Comparison of ENCODE assay signal across 19 cellular contexts in genomic region chr2:99166218-99166617, GRCh38. TPM values are rescaled to one million over a fixed set of nuclear protein-coding genes. Genes with fewer than 3 reads are reported as not detected.
A peak's percentile ranks its signal among the peaks of the same experiment; 100 is the strongest.
DNase-seq lines count a peak whose midpoint lies in the region; ATAC-seq and TF ChIP-seq lines count a peak whose summit lies in the region.
"Had no signal": no experiment of that assay in that cellular context is flagged by ENCODE, and none has a peak within 500 bp of the region (broad histone marks: within the 10 kb centered on the region; RNA-seq: fewer than 3 reads in every experiment).

No MANE protein-coding gene starts in this region.

- no peaks in the 10 kb centered on the region for H3K27me3 Mint-ChIP-seq in activated CD8-positive, alpha-beta T cell treated with anti-CD3 and anti-CD28 coated beads for 36 hours
- H3K27me3 Mint-ChIP-seq in activated CD8-positive, alpha-beta T cell treated with anti-CD3 and anti-CD28 coated beads, Interleukin-2, amount 10 ng/mL, durations not matched to agents 7 days and 5 days (ENCODE audit: low read depth), result no peaks in the 10 kb centered on the region
- no peaks in the 10 kb centered on the region for H3K27me3 Mint-ChIP-seq in CD8-positive, alpha-beta memory T cell
- H3K27me3 Mint-ChIP-seq in natural killer cell treated with Interleukin-12 subunit alpha and Interleukin-12 subunit beta and Interleukin-15 and Interleukin-18, amount 100 ng/mL, for 72 hours, result no peaks in the 10 kb centered on the region

- H3K9me3 Mint-ChIP-seq in activated CD8-positive, alpha-beta T cell treated with anti-CD3 and anti-CD28 coated beads for 36 hours, result no peaks in the 10 kb centered on the region
- no peaks in the 10 kb centered on the region for H3K9me3 Mint-ChIP-seq in activated CD8-positive, alpha-beta T cell treated with anti-CD3 and anti-CD28 coated beads, Interleukin-2, amount 10 ng/mL, durations not matched to agents 7 days and 5 days (ENCODE audit: insufficient read depth)
- no peaks in the 10 kb centered on the region for H3K9me3 Mint-ChIP-seq in CD8-positive, alpha-beta memory T cell
- H3K9me3 Mint-ChIP-seq in natural killer cell treated with Interleukin-12 subunit alpha and Interleukin-12 subunit beta and Interleukin-15 and Interleukin-18, amount 100 ng/mL, for 72 hours, result no peaks in the 10 kb centered on the region
- no peaks in the 10 kb centered on the region for H3K9me3 Mint-ChIP-seq in stimulated activated effector memory CD8-positive, alpha-beta T cell treated with anti-CD3 and anti-CD28 coated beads, Interleukin-12 subunit alpha, Interleukin-12 subunit beta, amount 100 ng/mL, for 72 hours
- H3K9me3 Mint-ChIP-seq: CD14-positive monocyte had no signal

- ATAC-seq in activated CD8-positive, alpha-beta T cell treated with anti-CD3 and anti-CD28 coated beads for 36 hours, result no peak
- no peak for ATAC-seq in activated CD8-positive, alpha-beta T cell treated with anti-CD3 and anti-CD28 coated beads, Interleukin-2, amount 10 ng/mL, durations not matched to agents 7 days and 5 days
- ATAC-seq in left lobe of liver, result peak; percentile 74
- ATAC-seq in natural killer cell treated with Interleukin-12 subunit alpha and Interleukin-12 subunit beta and Interleukin-15 and Interleukin-18, amount 100 ng/mL, for 72 hours, result no peak
- ATAC-seq in stimulated activated effector memory CD8-positive, alpha-beta T cell treated with anti-CD3 and anti-CD28 coated beads, Interleukin-12 subunit alpha, Interleukin-12 subunit beta, amount 100 ng/mL, for 72 hours, result no peak
- ATAC-seq in HG03159 (IDR thresholded peaks at IDR 0.05; ENCODE audit: unreplicated experiment), result no peak
- ATAC-seq: Panc1 had no signal

- H3K36me3 ChIP-seq in CD8-positive, alpha-beta memory T cell (ENCODE audit: insufficient read depth, low read length), result peaks cover 13% of the 10 kb centered on the region

- H3K27ac Mint-ChIP-seq in activated CD8-positive, alpha-beta T cell treated with anti-CD3 and anti-CD28 coated beads for 36 hours, result peak overlapping the region; percentile 12
- H3K27ac Mint-ChIP-seq in activated CD8-positive, alpha-beta T cell treated with anti-CD3 and anti-CD28 coated beads, Interleukin-2, amount 10 ng/mL, durations not matched to agents 7 days and 5 days, result no peak overlapping the region
- peak overlapping the region in 6 of 8 donors; percentile 18 to 81 (median 55) for H3K27ac Mint-ChIP-seq in CD8-positive, alpha-beta memory T cell
- H3K27ac Mint-ChIP-seq in natural killer cell treated with Interleukin-12 subunit alpha and Interleukin-12 subunit beta and Interleukin-15 and Interleukin-18, amount 100 ng/mL, for 72 hours, result peak overlapping the region; percentile 8 to 80
- H3K27ac Mint-ChIP-seq in stimulated activated effector memory CD8-positive, alpha-beta T cell treated with anti-CD3 and anti-CD28 coated beads, Interleukin-12 subunit alpha, Interleukin-12 subunit beta, amount 100 ng/mL, for 72 hours, result no peak overlapping the region

- no peaks in the 10 kb centered on the region for H3K4me1 ChIP-seq in CD8-positive, alpha-beta memory T cell (ENCODE audit: insufficient read depth, low read length)

- intact Hi-C loops in activated CD8-positive, alpha-beta T cell treated with anti-CD3 and anti-CD28 coated beads for 36 hours (cut with micrococcal nuclease), result no loop called here

- no peak overlapping the region for H3K27ac ChIP-seq in CD8-positive, alpha-beta memory T cell (ENCODE audit: low read depth, low read length)
- H3K27ac ChIP-seq: 22Rv1 had no signal

- H3K4me3 Mint-ChIP-seq in activated CD8-positive, alpha-beta T cell treated with anti-CD3 and anti-CD28 coated beads for 36 hours, result no peak overlapping the region
- H3K4me3 Mint-ChIP-seq in activated CD8-positive, alpha-beta T cell treated with anti-CD3 and anti-CD28 coated beads, Interleukin-2, amount 10 ng/mL, durations not matched to agents 7 days and 5 days, result no peak overlapping the region
- H3K4me3 Mint-ChIP-seq in CD8-positive, alpha-beta memory T cell, result no peak overlapping the region
- no peak overlapping the region for H3K4me3 Mint-ChIP-seq in natural killer cell treated with Interleukin-12 subunit alpha and Interleukin-12 subunit beta and Interleukin-15 and Interleukin-18, amount 100 ng/mL, for 72 hours
- no peak overlapping the region for H3K4me3 Mint-ChIP-seq in stimulated activated effector memory CD8-positive, alpha-beta T cell treated with anti-CD3 and anti-CD28 coated beads, Interleukin-12 subunit alpha, Interleukin-12 subunit beta, amount 100 ng/mL, for 72 hours
- H3K4me3 Mint-ChIP-seq: CD14-positive monocyte had no signal

- no peak for DNase-seq in activated CD8-positive, alpha-beta T cell treated with anti-CD3 and anti-CD28 coated beads for 36 hours
- DNase-seq in activated CD8-positive, alpha-beta T cell treated with anti-CD3 and anti-CD28 coated beads, Interleukin-2, amount 10 ng/mL, durations not matched to agents 7 days and 5 days, result no peak
- no peak for DNase-seq in CD8-positive, alpha-beta memory T cell
- DNase-seq in left lobe of liver (ENCODE audit: low spot score) (no peak), SHP77 (lab: John Stamatoyannopoulos, UW) (no peak)
- no peak for DNase-seq in natural killer cell treated with Interleukin-12 subunit alpha and Interleukin-12 subunit beta and Interleukin-15 and Interleukin-18, amount 100 ng/mL, for 72 hours (ENCODE audit: low spot score)
- DNase-seq in stimulated activated effector memory CD8-positive, alpha-beta T cell treated with anti-CD3 and anti-CD28 coated beads, Interleukin-12 subunit alpha, Interleukin-12 subunit beta, amount 100 ng/mL, for 72 hours (ENCODE audit: low spot score in 2 of 2), result no peak
- DNase-seq: AML-193, DMS79 treated with DMSO at 0.1 percent for 48 hours, KBM-7, NCI-H1105, NCI-H2081, NCI-H2171 treated with DMSO at 0.1 percent for 48 hours, NCI-H446, NCI-H526 treated with DMSO at 0.1 percent for 48 hours had no signal

- H3K4me3 ChIP-seq in CD8-positive, alpha-beta memory T cell (ENCODE audit: low read length), result no peak overlapping the region

- peaks cover 14% of the 10 kb centered on the region for H3K4me1 Mint-ChIP-seq in activated CD8-positive, alpha-beta T cell treated with anti-CD3 and anti-CD28 coated beads for 36 hours (ENCODE audit: low read depth)
- H3K4me1 Mint-ChIP-seq in activated CD8-positive, alpha-beta T cell treated with anti-CD3 and anti-CD28 coated beads, Interleukin-2, amount 10 ng/mL, durations not matched to agents 7 days and 5 days (ENCODE audit: low read depth), result peaks cover 12% of the 10 kb centered on the region
- peaks cover 3 to 15% (median 15%) of the 10 kb centered on the region in 3 donors for H3K4me1 Mint-ChIP-seq in CD8-positive, alpha-beta memory T cell
- H3K4me1 Mint-ChIP-seq in natural killer cell treated with Interleukin-12 subunit alpha and Interleukin-12 subunit beta and Interleukin-15 and Interleukin-18, amount 100 ng/mL, for 72 hours (ENCODE audit: low read depth in 2 of 2), result peaks cover 0 to 2% of the 10 kb centered on the region in 2 donors
- H3K4me1 Mint-ChIP-seq in stimulated activated effector memory CD8-positive, alpha-beta T cell treated with anti-CD3 and anti-CD28 coated beads, Interleukin-12 subunit alpha, Interleukin-12 subunit beta, amount 100 ng/mL, for 72 hours, result peaks cover 17% of the 10 kb centered on the region
- H3K4me1 Mint-ChIP-seq: CD14-positive monocyte had no signal

- TF ChIP-seq CTCF in activated CD8-positive, alpha-beta T cell treated with anti-CD3 and anti-CD28 coated beads for 36 hours (IDR thresholded peaks at IDR 0.05), result no peak

- CTCF ChIA-PET in activated CD8-positive, alpha-beta T cell treated with anti-CD3 and anti-CD28 coated beads for 36 hours (lab: Charles Lee), result interaction anchor here (0.9 to 1.4 kb wide), 3 partner anchors 11 to 166 kb away, joined by 3 to 6 read pairs (median 3); partner anchors contain the start of genes LIPT1, MITD1 and TSGA10
- CTCF ChIA-PET in activated CD8-positive, alpha-beta T cell treated with anti-CD3 and anti-CD28 coated beads, Interleukin-2, amount 10 ng/mL, durations not matched to agents 7 days and 5 days (lab: Charles Lee), result interaction anchor here (1.2 to 3.7 kb wide), 3 partner anchors 8 to 14 kb away, joined by 3 to 23 read pairs (median 4); partner anchors contain the start of genes LIPT1 and TSGA10
- CTCF ChIA-PET in CD8-positive, alpha-beta memory T cell (lab: Charles Lee), result interaction anchor here (1.1 kb wide), 1 partner anchor 324 kb away, joined by 4 read pairs; the partner anchor contains the start of gene REV1

- H3K27me3 ChIP-seq in CD8-positive, alpha-beta memory T cell (ENCODE audit: insufficient read depth, low read length, poor library complexity, severe bottlenecking), result no peaks in the 10 kb centered on the region

- no peaks in the 10 kb centered on the region for H3K9me3 ChIP-seq in CD8-positive, alpha-beta memory T cell (ENCODE audit: low read length)

- peaks cover 34% of the 10 kb centered on the region for H3K36me3 Mint-ChIP-seq in activated CD8-positive, alpha-beta T cell treated with anti-CD3 and anti-CD28 coated beads for 36 hours (ENCODE audit: low read depth)
- H3K36me3 Mint-ChIP-seq in activated CD8-positive, alpha-beta T cell treated with anti-CD3 and anti-CD28 coated beads, Interleukin-2, amount 10 ng/mL, durations not matched to agents 7 days and 5 days (ENCODE audit: low read depth), result peaks cover 52% of the 10 kb centered on the region
- peaks cover 0 to 81% (median 22%) of the 10 kb centered on the region in 3 donors for H3K36me3 Mint-ChIP-seq in CD8-positive, alpha-beta memory T cell
- peaks cover 13% of the 10 kb centered on the region for H3K36me3 Mint-ChIP-seq in natural killer cell treated with Interleukin-12 subunit alpha and Interleukin-12 subunit beta and Interleukin-15 and Interleukin-18, amount 100 ng/mL, for 72 hours
- peaks cover 88% of the 10 kb centered on the region for H3K36me3 Mint-ChIP-seq in stimulated activated effector memory CD8-positive, alpha-beta T cell treated with anti-CD3 and anti-CD28 coated beads, Interleukin-12 subunit alpha, Interleukin-12 subunit beta, amount 100 ng/mL, for 72 hours

- POLR2A ChIA-PET in activated CD8-positive, alpha-beta T cell treated with anti-CD3 and anti-CD28 coated beads for 36 hours (lab: Charles Lee), result interaction anchor here (2.5 kb wide), 1 partner anchor 11 kb away, joined by 7 read pairs; the partner anchor contains the start of genes LIPT1 and TSGA10
- POLR2A ChIA-PET in activated CD8-positive, alpha-beta T cell treated with anti-CD3 and anti-CD28 coated beads, Interleukin-2, amount 10 ng/mL, durations not matched to agents 7 days and 5 days (lab: Charles Lee), result no interaction called here
- POLR2A ChIA-PET in CD8-positive, alpha-beta memory T cell (lab: Charles Lee), result interaction anchor here (0.7 kb wide), 1 partner anchor 25 kb away, joined by 3 read pairs; no protein-coding TSS in a partner anchor

RNA-seq across cellular contexts. Expression of gene LIPT1, which starts 11.5 kb away (rescaled TPM):
- 1 to 10 TPM; 3.3 to 6.0 TPM for total RNA-seq in activated CD8-positive, alpha-beta T cell treated with anti-CD3 and anti-CD28 coated beads for 36 hours
- total RNA-seq in activated CD8-positive, alpha-beta T cell treated with anti-CD3 and anti-CD28 coated beads, Interleukin-2, amount 10 ng/mL, durations not matched to agents 7 days and 5 days, result 1 to 10 TPM; 7.5 to 7.9 TPM
- total RNA-seq in CD8-positive, alpha-beta memory T cell, result 1 to 10 TPM; 4.9 to 5.5 TPM
- polyA plus RNA-seq in CD8-positive, alpha-beta memory T cell, result 21.9 TPM
- total RNA-seq in left lobe of liver, result 2.5 TPM
- 1 to 10 TPM; 4.2 to 6.7 TPM for total RNA-seq in natural killer cell treated with Interleukin-12 subunit alpha and Interleukin-12 subunit beta and Interleukin-15 and Interleukin-18, amount 100 ng/mL, for 72 hours

RNA-seq across cellular contexts. Expression of gene TSGA10, which starts 11.5 kb away (rescaled TPM):
- 1 to 10 TPM; 8.6 to 9.2 TPM for total RNA-seq in activated CD8-positive, alpha-beta T cell treated with anti-CD3 and anti-CD28 coated beads for 36 hours
- total RNA-seq in activated CD8-positive, alpha-beta T cell treated with anti-CD3 and anti-CD28 coated beads, Interleukin-2, amount 10 ng/mL, durations not matched to agents 7 days and 5 days, result 1 to 10 TPM; 6.0 to 6.9 TPM
- total RNA-seq in CD8-positive, alpha-beta memory T cell, result 1 to 10 TPM; 6.4 to 6.7 TPM
- 16.8 TPM for polyA plus RNA-seq in CD8-positive, alpha-beta memory T cell
- total RNA-seq in left lobe of liver, result 4.3 TPM
- 1 to 10 TPM; 7.9 to 8.6 TPM for total RNA-seq in natural killer cell treated with Interleukin-12 subunit alpha and Interleukin-12 subunit beta and Interleukin-15 and Interleukin-18, amount 100 ng/mL, for 72 hours

RNA-seq across cellular contexts. Expression of gene MITD1, which starts 14.6 kb away (rescaled TPM):
- 10 to 100 TPM; 49.8 to 55.9 TPM for total RNA-seq in activated CD8-positive, alpha-beta T cell treated with anti-CD3 and anti-CD28 coated beads for 36 hours
- total RNA-seq in activated CD8-positive, alpha-beta T cell treated with anti-CD3 and anti-CD28 coated beads, Interleukin-2, amount 10 ng/mL, durations not matched to agents 7 days and 5 days, result 10 to 100 TPM; 51.3 to 53.3 TPM
- 10 to 100 TPM; 55.4 to 58.7 TPM for total RNA-seq in CD8-positive, alpha-beta memory T cell
- polyA plus RNA-seq in CD8-positive, alpha-beta memory T cell, result 43.1 TPM
- 6.1 TPM for total RNA-seq in left lobe of liver
- total RNA-seq in natural killer cell treated with Interleukin-12 subunit alpha and Interleukin-12 subunit beta and Interleukin-15 and Interleukin-18, amount 100 ng/mL, for 72 hours, result 10 to 100 TPM; 36.1 to 44.2 TPM

RNA-seq across cellular contexts. Expression of gene MRPL30, which starts 14.8 kb away (rescaled TPM):
- 10 to 100 TPM; 30.0 to 34.2 TPM for total RNA-seq in activated CD8-positive, alpha-beta T cell treated with anti-CD3 and anti-CD28 coated beads for 36 hours
- total RNA-seq in activated CD8-positive, alpha-beta T cell treated with anti-CD3 and anti-CD28 coated beads, Interleukin-2, amount 10 ng/mL, durations not matched to agents 7 days and 5 days, result 10 to 100 TPM; 23.3 to 24.4 TPM
- 10 to 100 TPM; 28.8 to 29.8 TPM for total RNA-seq in CD8-positive, alpha-beta memory T cell
- 22.8 TPM for polyA plus RNA-seq in CD8-positive, alpha-beta memory T cell
- 12.7 TPM for total RNA-seq in left lobe of liver
- 10 to 100 TPM; 19.3 to 22.4 TPM for total RNA-seq in natural killer cell treated with Interleukin-12 subunit alpha and Interleukin-12 subunit beta and Interleukin-15 and Interleukin-18, amount 100 ng/mL, for 72 hours

RNA-seq across cellular contexts. Expression of gene C2orf15, which starts 24.7 kb away (rescaled TPM):
- 1 to 10 TPM; 1.4 to 1.5 TPM for total RNA-seq in activated CD8-positive, alpha-beta T cell treated with anti-CD3 and anti-CD28 coated beads for 36 hours
- under 1 TPM; 0.37 to 0.86 TPM for total RNA-seq in activated CD8-positive, alpha-beta T cell treated with anti-CD3 and anti-CD28 coated beads, Interleukin-2, amount 10 ng/mL, durations not matched to agents 7 days and 5 days
- under 1 TPM; 0.86 to 0.92 TPM for total RNA-seq in CD8-positive, alpha-beta memory T cell
- 4.7 TPM for polyA plus RNA-seq in CD8-positive, alpha-beta memory T cell
- total RNA-seq in left lobe of liver, result 0.23 TPM
- not detected for total RNA-seq in natural killer cell treated with Interleukin-12 subunit alpha and Interleukin-12 subunit beta and Interleukin-15 and Interleukin-18, amount 100 ng/mL, for 72 hours

Comparison
In these comparisons a context has a peak if more than half of its experiments do, and no peak if none do; other contexts are left out.
1. H3K27ac Mint-ChIP-seq: peak in activated CD8-positive, alpha-beta T cell treated with anti-CD3 and anti-CD28 coated beads for 36 hours (single experiment), CD8-positive, alpha-beta memory T cell (6 of 8) and natural killer cell treated with Interleukin-12 subunit alpha and Interleukin-12 subunit beta and Interleukin-15 and Interleukin-18, amount 100 ng/mL, for 72 hours (2 of 2); none in activated CD8-positive, alpha-beta T cell treated with anti-CD3 and anti-CD28 coated beads, Interleukin-2, amount 10 ng/mL, durations not matched to agents 7 days and 5 days (single experiment) and stimulated activated effector memory CD8-positive, alpha-beta T cell treated with anti-CD3 and anti-CD28 coated beads, Interleukin-12 subunit alpha, Interleukin-12 subunit beta, amount 100 ng/mL, for 72 hours (single experiment).